In genomic region chr17:47240375-47240764, GRCh38 we compare ENCODE assay signal across 15 cellular contexts. TPM values are rescaled to one million over a fixed set of nuclear protein-coding genes. Genes with fewer than 3 reads are reported as not detected.
DNase-seq lines count a peak whose midpoint lies in the region; ATAC-seq and TF ChIP-seq lines count a peak whose summit lies in the region.
"Had no signal": no experiment of that assay in that cellular context is flagged by ENCODE, and none has a peak within 500 bp of the region (broad histone marks: within the 10 kb centered on the region; RNA-seq: fewer than 3 reads in every experiment).

No MANE protein-coding gene starts in this region.

- H3K4me3 Mint-ChIP-seq in type B pancreatic cell: no peak overlapping the region
- H3K4me3 Mint-ChIP-seq: activated T-helper 1 cell treated with anti-CD3 and anti-CD28 coated beads, Interleukin-12 subunit alpha, Interleukin-12 subunit beta, Interleukin-2, Interleukin-4 antibody, amounts not matched to agents 30 ng/mL and 10 ng/mL and 1 ng/mL, durations not matched to agents 14 hours and 24 hours and 36 hours had no signal

- no peaks in the 10 kb centered on the region for H3K36me3 Mint-ChIP-seq in type B pancreatic cell

- H3K9me3 ChIP-seq in AG04450 (ENCODE audit: control insufficient read depth, insufficient read depth, low read length): peaks cover 24% of the 10 kb centered on the region
- H3K9me3 ChIP-seq in Panc1 (ENCODE audit: control insufficient read depth, insufficient read depth, low read depth, low read length): no peaks in the 10 kb centered on the region
- H3K9me3 ChIP-seq in aorta (ENCODE audit: control insufficient read depth, low read length): no peaks in the 10 kb centered on the region
- H3K9me3 ChIP-seq: pancreas had no signal

- intact Hi-C loops in Panc1 (cut with micrococcal nuclease; ENCODE audit: unreplicated experiment) (no loop called here), sciatic nerve (cut with DNase I) (no loop called here), aorta (cut with DNase I) (loop anchor here (5.0 kb wide), 2 partner anchors 37 to 77 kb away; no protein-coding TSS in a partner anchor)

- POLR2A ChIA-PET in AG04450 (lab: Yijun Ruan, JAX): interaction anchor here (0.6 to 1.5 kb wide), 3 partner anchors 50 to 105 kb away, joined by 3 to 4 read pairs (median 3); no protein-coding TSS in a partner anchor
- POLR2A ChIA-PET in Panc1 (lab: Charles Lee): no interaction called here
- POLR2A ChIA-PET in HEK293T (lab: Yijun Ruan, JAX): no interaction called here

- no peak for TF ChIP-seq POLR2A in erythroblast (IDR thresholded peaks at IDR 0.05; ENCODE audit: low read length)

- peaks cover 5% of the 10 kb centered on the region for H3K4me1 Mint-ChIP-seq in type B pancreatic cell (ENCODE audit: unreplicated experiment)

- H3K27me3 Mint-ChIP-seq in type B pancreatic cell: peaks cover 16% of the 10 kb centered on the region

- no peak for TF ChIP-seq CTCF in AG04450 (IDR thresholded peaks at IDR 0.05; ENCODE audit: low read depth, low read length)
- TF ChIP-seq CTCF in Panc1 (IDR thresholded peaks at IDR 0.05): no peak
- TF ChIP-seq CTCF in type B pancreatic cell (conservative IDR thresholded peaks at IDR 0.05): no peak

- H3K9me3 Mint-ChIP-seq in type B pancreatic cell: no peaks in the 10 kb centered on the region
- H3K9me3 Mint-ChIP-seq: activated T-helper 1 cell treated with anti-CD3 and anti-CD28 coated beads, Interleukin-12 subunit alpha, Interleukin-12 subunit beta, Interleukin-2, Interleukin-4 antibody, amounts not matched to agents 30 ng/mL and 10 ng/mL and 1 ng/mL, durations not matched to agents 14 hours and 24 hours and 36 hours had no signal

- ATAC-seq in Panc1: peak; percentile 31
- peak; percentile 6 for ATAC-seq in sciatic nerve
- no peak for ATAC-seq in aorta (ENCODE audit: low FRiP score)

- no peak for DNase-seq in AG04450 (ENCODE audit: low read depth, low spot score)
- DNase-seq in Panc1 (ENCODE audit: low read depth, low spot score): no peak
- DNase-seq in epithelial cell of prostate (ENCODE audit: low read depth, low spot score): no peak
- DNase-seq in sciatic nerve (ENCODE audit: low spot score): no peak
- no peak for DNase-seq in HEK293T (ENCODE audit: extremely low spot score)
- DNase-seq in type B pancreatic cell (ENCODE audit: extremely low spot score, unreplicated experiment): no peak
- no peak for DNase-seq in erythroblast (lab: John Stamatoyannopoulos, UW)
- no peak for DNase-seq in aorta
- DNase-seq: activated CD4-positive, alpha-beta T cell treated with anti-CD3 and anti-CD28 coated beads for 4 hours; NCI-H526 had no signal

- no peaks in the 10 kb centered on the region for H3K36me3 ChIP-seq in Panc1 (ENCODE audit: control insufficient read depth, insufficient read depth, low read length)
- H3K36me3 ChIP-seq in aorta (ENCODE audit: control insufficient read depth in 1 of 2, insufficient read depth in 2 of 2, low read length in 1 of 2): no peaks in the 10 kb centered on the region
- H3K36me3 ChIP-seq: pancreas had no signal

- in situ Hi-C loops in Panc1 (cut with HindIII; ENCODE audit: low pct_unique_long_range_greater_than_20kb, low sequenced_read_pairs): no loop called here

- H3K27me3 ChIP-seq in AG04450 (ENCODE audit: control insufficient read depth, insufficient read depth, low read length): no peaks in the 10 kb centered on the region
- no peaks in the 10 kb centered on the region for H3K27me3 ChIP-seq in Panc1 (ENCODE audit: control insufficient read depth, insufficient read depth, low read length)
- H3K27me3 ChIP-seq in aorta (ENCODE audit: control insufficient read depth in 1 of 2, insufficient read depth in 2 of 2, low read length in 1 of 2): no peaks in the 10 kb centered on the region
- H3K27me3 ChIP-seq: pancreas had no signal

- CTCF ChIA-PET in AG04450 (lab: Charles Lee) (interaction anchor here (0.8 to 1.7 kb wide), 3 partner anchors 11 to 376 kb away, joined by 3 to 10 read pairs (median 5); no protein-coding TSS in a partner anchor), Panc1 (lab: Charles Lee) (no interaction called here), HEK293T (lab: Yijun Ruan, JAX) (interaction anchor here (1.1 kb wide), 1 partner anchor 11 kb away, joined by 3 read pairs; no protein-coding TSS in a partner anchor)

- H3K27ac ChIP-seq in AG04450 (ENCODE audit: low read depth, low read length) (peak overlapping the region; percentile 90), Panc1 (ENCODE audit: low read length) (peak overlapping the region; percentile 26; the same call in 1 of the 2 replicates), epithelial cell of prostate (peak overlapping the region; percentile 87), aorta (ENCODE audit: low read depth in 1 of 2, low read length in 2 of 2) (peak overlapping the region in 1 of 2 donors; percentile 50)
- H3K27ac ChIP-seq: HL-60 had no signal

- BruUV-seq in Panc1 (replicated peaks; lab: Mats Ljungman, UMichigan): no TSS peak

- 31 to 37% methylated on average over 4 of the region's 4 CpGs for WGBS in aorta, 2 donors

- H3K4me3 ChIP-seq in AG04450 (ENCODE audit: low read depth, low read length) (no peak overlapping the region), Panc1 (ENCODE audit: low read depth in 2 of 2, low read length in 2 of 2) (no peak overlapping the region), aorta (ENCODE audit: low read length in 2 of 2) (no peak overlapping the region)
- H3K4me3 ChIP-seq: pancreas had no signal

- H3K4me1 ChIP-seq in Panc1 (ENCODE audit: control insufficient read depth, insufficient read depth, low read length): peaks cover 4% of the 10 kb centered on the region; the same call in 1 of the 2 replicates
- peaks cover 0 to 3% of the 10 kb centered on the region in 2 donors for H3K4me1 ChIP-seq in aorta (ENCODE audit: control insufficient read depth in 1 of 2, insufficient read depth in 2 of 2, low read length in 2 of 2)

- H3K27ac Mint-ChIP-seq in type B pancreatic cell: no peak overlapping the region
- H3K27ac Mint-ChIP-seq: activated T-helper 1 cell treated with anti-CD3 and anti-CD28 coated beads, Interleukin-12 subunit alpha, Interleukin-12 subunit beta, Interleukin-2, Interleukin-4 antibody, amounts not matched to agents 30 ng/mL and 10 ng/mL and 1 ng/mL, durations not matched to agents 14 hours and 24 hours and 36 hours had no signal

TF ChIP-seq in HEK293T, 16 proteins besides CTCF, POLR2A, EP300 and RAD21:
- TF ChIP-seq ELF4 (IDR thresholded peaks at IDR 0.05) (no peak), HDGF (IDR thresholded peaks at IDR 0.05; ENCODE audit: borderline replicate concordance) (no peak), ARNT (IDR thresholded peaks at IDR 0.05) (no peak), SUZ12 (IDR thresholded peaks at IDR 0.05) (no peak), FOXM1 (IDR thresholded peaks at IDR 0.05; ENCODE audit: borderline replicate concordance) (no peak), LEF1 (IDR thresholded peaks at IDR 0.05; ENCODE audit: borderline replicate concordance) (no peak), SP1 (IDR thresholded peaks at IDR 0.05) (no peak), ZNF384 (IDR thresholded peaks at IDR 0.05) (no peak)

RNA-seq across cellular contexts. Expression of gene ITGB3, which starts 13.3 kb away (rescaled TPM):
- polyA plus RNA-seq in AG04450 (2011; rRNA removed): 26.2 and 30.9 TPM in 2 replicates
- 49.2 and 52.3 TPM in 2 replicates for polyA minus RNA-seq in AG04450 (2011; rRNA and poly(A)+ RNA removed)
- 17.6 TPM for total RNA-seq in Panc1 (2021; ENCODE audit: unreplicated experiment)
- polyA plus RNA-seq in Panc1 (2012; ENCODE audit: insufficient read length): 12.8 TPM
- total RNA-seq in sciatic nerve: 30.2 TPM
- total RNA-seq in type B pancreatic cell (ENCODE audit: low replicate concordance): 0.36 and 1.6 TPM in 2 replicates
- total RNA-seq in aorta: 100 to 1,000 TPM in 1 of 2 donors, 10 to 100 TPM in 1; 79.5 to 210 TPM
- polyA plus RNA-seq in aorta: 10 to 100 TPM; 14.4 to 21.2 TPM
- total RNA-seq: activated T-helper 1 cell treated with anti-CD3 and anti-CD28 coated beads, Interleukin-12 subunit alpha, Interleukin-12 subunit beta, Interleukin-2, Interleukin-4 antibody, amounts not matched to agents 30 ng/mL and 10 ng/mL and 1 ng/mL, durations not matched to agents 14 hours and 24 hours and 36 hours had no signal

RNA-seq across cellular contexts. Expression of gene MYL4, which starts 31.2 kb away (rescaled TPM):
- 0.17 and 0.19 TPM in 2 replicates for polyA plus RNA-seq in AG04450 (2011; rRNA removed)
- not detected in 2 replicates for polyA minus RNA-seq in AG04450 (2011; rRNA and poly(A)+ RNA removed)
- total RNA-seq in Panc1 (2021; ENCODE audit: unreplicated experiment): 0.49 TPM
- not detected for polyA plus RNA-seq in Panc1 (2012; ENCODE audit: insufficient read length)
- total RNA-seq in sciatic nerve: 3.9 TPM
- 2.4 and 5.1 TPM in 2 replicates for total RNA-seq in type B pancreatic cell (ENCODE audit: low replicate concordance)
- under 1 TPM in 1 of 2 donors, not detected in 1; 0.96 TPM for total RNA-seq in aorta
- 1 to 10 TPM; 2.1 to 3.0 TPM for polyA plus RNA-seq in aorta
- total RNA-seq: activated T-helper 1 cell treated with anti-CD3 and anti-CD28 coated beads, Interleukin-12 subunit alpha, Interleukin-12 subunit beta, Interleukin-2, Interleukin-4 antibody, amounts not matched to agents 30 ng/mL and 10 ng/mL and 1 ng/mL, durations not matched to agents 14 hours and 24 hours and 36 hours; left lobe of liver; SK-MEL-5 had no signal

RNA-seq across cellular contexts. Expression of gene CDC27, which starts 51.3 kb away (rescaled TPM):
- polyA plus RNA-seq in AG04450 (2011; rRNA removed) (97.8 and 120 TPM in 2 replicates), aorta (10 to 100 TPM; 12.1 to 32.4 TPM)
- polyA minus RNA-seq in AG04450 (2011; rRNA and poly(A)+ RNA removed): 147 and 181 TPM in 2 replicates
- total RNA-seq in Panc1 (2021; ENCODE audit: unreplicated experiment) (97.5 TPM), sciatic nerve (129 TPM), type B pancreatic cell (ENCODE audit: low replicate concordance) (61.9 and 93.4 TPM in 2 replicates), aorta (100 to 1,000 TPM; 100 to 123 TPM)
- polyA plus RNA-seq in Panc1 (2012; ENCODE audit: insufficient read length): 39.0 TPM

Comparison
In these comparisons a context has a peak if more than half of its experiments do, and no peak if none do; other contexts are left out.
1. intact Hi-C loops: an anchor here in aorta (5.0 kb wide); none called in Panc1 and sciatic nerve.